ENCODE assay signal across 13 cellular contexts in the genomic region with DNA sequence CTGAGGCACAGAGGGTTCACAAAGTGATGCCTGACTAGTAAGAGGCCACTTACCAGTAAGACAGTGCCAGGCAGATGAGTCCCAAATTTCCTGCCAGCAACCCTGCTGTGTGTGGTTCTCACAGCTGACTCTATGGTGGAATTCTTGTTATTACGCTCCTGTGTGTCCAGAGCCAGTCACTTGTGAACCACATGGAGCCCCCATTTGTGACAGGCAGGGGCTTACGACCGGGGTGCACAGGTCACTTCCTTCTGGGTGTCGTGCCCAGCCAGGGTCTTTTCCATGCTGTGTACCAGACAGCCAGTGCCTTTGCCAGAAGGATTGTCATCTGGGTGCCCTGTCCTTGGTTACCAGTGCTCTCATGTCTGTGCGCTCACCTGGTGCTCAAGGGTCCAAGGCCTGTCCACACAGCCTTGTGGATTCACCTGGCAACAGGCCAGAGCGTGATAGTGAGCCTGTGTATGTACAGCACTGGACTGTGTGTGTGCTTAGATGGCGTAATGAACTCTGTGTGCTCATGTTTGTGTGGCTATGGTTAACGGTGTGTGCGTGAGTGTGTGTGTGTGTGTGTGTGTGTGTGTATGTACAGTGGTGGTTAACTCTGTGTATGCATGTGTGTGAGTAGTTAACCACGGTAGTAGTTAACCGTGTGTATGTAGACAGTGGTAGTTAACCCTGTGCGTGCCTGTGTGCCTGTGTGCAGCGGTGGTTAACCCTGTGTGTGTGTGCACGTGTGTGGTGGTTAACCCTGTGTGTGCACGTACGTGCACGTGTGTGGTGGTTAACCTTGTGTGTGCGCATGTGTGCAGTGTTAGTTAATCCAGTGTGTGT. TPM values are rescaled to one million over a fixed set of nuclear protein-coding genes. Genes with fewer than 3 reads are reported as not detected.
DNase-seq lines count a peak whose midpoint lies in the region; ATAC-seq and TF ChIP-seq lines count a peak whose summit lies in the region.
"Had no signal": no experiment of that assay in that cellular context is flagged by ENCODE, and none has a peak within 500 bp of the region (broad histone marks: within the 10 kb centered on the region; RNA-seq: fewer than 3 reads in every experiment).

No MANE protein-coding gene starts in this region.

- ATAC-seq in T-helper 17 cell = peak; percentile 44
- ATAC-seq in heart right ventricle = peak in 6 of 8 donors; percentile 5 to 48 (median 24)
- ATAC-seq in GM18520 (IDR thresholded peaks at IDR 0.05; ENCODE audit: unreplicated experiment) = no peak

- no peaks in the 10 kb centered on the region for H3K27me3 Mint-ChIP-seq in T-helper 1 cell treated with Interleukin-12 subunit alpha and Interleukin-12 subunit beta and Interleukin-4 antibody, amounts not matched to agents 30 μg/mL and 1 μg/mL, for 36 hours (ENCODE audit: low read depth)
- H3K27me3 Mint-ChIP-seq in T-helper 17 cell = no peaks in the 10 kb centered on the region

- peaks cover 7% of the 10 kb centered on the region for H3K4me1 Mint-ChIP-seq in T-helper 1 cell treated with Interleukin-12 subunit alpha and Interleukin-12 subunit beta and Interleukin-4 antibody, amounts not matched to agents 30 μg/mL and 1 μg/mL, for 36 hours (ENCODE audit: low read depth)
- H3K4me1 Mint-ChIP-seq in T-helper 17 cell = peaks cover 9% of the 10 kb centered on the region

- H3K9me3 ChIP-seq in T-helper 17 cell (ENCODE audit: control insufficient read depth, low read length, poor library complexity, severe bottlenecking) (no peaks in the 10 kb centered on the region), heart right ventricle (no peaks in the 10 kb centered on the region), thyroid gland (no peaks in the 10 kb centered on the region)

- intact Hi-C loops in heart right ventricle (cut with DNase I) (no loop called here), thyroid gland (cut with DNase I) (no loop called here)

- peak overlapping the region; percentile 8 for H3K27ac Mint-ChIP-seq in T-helper 1 cell treated with Interleukin-12 subunit alpha and Interleukin-12 subunit beta and Interleukin-4 antibody, amounts not matched to agents 30 μg/mL and 1 μg/mL, for 36 hours
- H3K27ac Mint-ChIP-seq in T-helper 17 cell = peak overlapping the region; percentile 66

- DNase-seq in T-helper 1 cell (no peak), T-helper 17 cell (no peak), heart right ventricle (peak in 1 of 2 donors; percentile 17), thyroid gland (peak; percentile 85 to 87), NCI-H2171 (lab: John Stamatoyannopoulos, UW) (no peak), D341Med (ENCODE audit: low spot score) (no peak)
- DNase-seq: activated CD4-positive, alpha-beta T cell treated with anti-CD3 and anti-CD28 coated beads for 1 hour; kidney; MM.1S; RPMI8226 had no signal

- H3K4me3 ChIP-seq in heart right ventricle (no peak overlapping the region), thyroid gland (replicated peaks in 1 of 3) (no peak overlapping the region)

- WGBS in heart right ventricle, 2 donors = 56 to 58% methylated on average over 18 of the region's 18 CpGs
- WGBS in thyroid gland, 2 donors = 61 to 68% methylated on average over 17 to 18 of the region's 18 CpGs

- H3K4me3 Mint-ChIP-seq in T-helper 1 cell treated with Interleukin-12 subunit alpha and Interleukin-12 subunit beta and Interleukin-4 antibody, amounts not matched to agents 30 μg/mL and 1 μg/mL, for 36 hours = no peak overlapping the region
- no peak overlapping the region for H3K4me3 Mint-ChIP-seq in T-helper 17 cell

- H3K27me3 ChIP-seq in heart right ventricle (no peaks in the 10 kb centered on the region), thyroid gland (no peaks in the 10 kb centered on the region)

- TF ChIP-seq CTCF in heart right ventricle (IDR thresholded peaks at IDR 0.05) (no peak), thyroid gland (IDR thresholded peaks at IDR 0.05) (no peak)

- H3K9me3 Mint-ChIP-seq in T-helper 1 cell treated with Interleukin-12 subunit alpha and Interleukin-12 subunit beta and Interleukin-4 antibody, amounts not matched to agents 30 μg/mL and 1 μg/mL, for 36 hours = peaks cover 9% of the 10 kb centered on the region

- peak overlapping the region in 3 of 10 donors; percentile 10 to 33 (median 21) for H3K27ac ChIP-seq in heart right ventricle
- no peak overlapping the region for H3K27ac ChIP-seq in thyroid gland

- peaks cover 12% of the 10 kb centered on the region for H3K36me3 Mint-ChIP-seq in T-helper 1 cell treated with Interleukin-12 subunit alpha and Interleukin-12 subunit beta and Interleukin-4 antibody, amounts not matched to agents 30 μg/mL and 1 μg/mL, for 36 hours (ENCODE audit: low read depth)
- peaks cover 2% of the 10 kb centered on the region for H3K36me3 Mint-ChIP-seq in T-helper 17 cell (ENCODE audit: low read depth)
- H3K36me3 Mint-ChIP-seq: activated naive CD4-positive, alpha-beta T cell treated with anti-CD3 and anti-CD28 coated beads, Interleukin-2, amount 50 U/mL, for 72 hours had no signal

- peaks cover 0 to 14% (median 0%) of the 10 kb centered on the region in 9 donors for H3K36me3 ChIP-seq in heart right ventricle
- H3K36me3 ChIP-seq in thyroid gland = no peaks in the 10 kb centered on the region

- TF ChIP-seq POLR2A in thyroid gland (IDR thresholded peaks at IDR 0.05) = no peak

- H3K4me1 ChIP-seq in heart right ventricle (peaks cover 18 to 66% (median 54%) of the 10 kb centered on the region in 9 donors), thyroid gland (peaks cover 24 to 26% of the 10 kb centered on the region in 2 donors)

RNA-seq across cellular contexts. Expression of gene GRAMD4, which starts 18.6 kb away (rescaled TPM):
- total RNA-seq in T-helper 17 cell = 10 to 100 TPM; 14.2 to 14.5 TPM
- total RNA-seq in heart right ventricle = 100 to 1,000 TPM in 3 of 10 donors, 10 to 100 TPM in 7; 53.9 to 143 (median 71.0) TPM
- polyA plus RNA-seq in heart right ventricle = 10 to 100 TPM; 29.3 to 33.3 TPM
- total RNA-seq in thyroid gland = 100 to 1,000 TPM in 1 of 4 donors, 10 to 100 TPM in 3; 33.5 to 193 (median 62.1) TPM

Comparison
In these comparisons a context has a peak if more than half of its experiments do, and no peak if none do; other contexts are left out.
1. DNase-seq: peak in thyroid gland (2 of 2); none in T-helper 1 cell (0 of 5), T-helper 17 cell (0 of 3), NCI-H2171 (single experiment) and D341Med (single experiment).